In genomic region chr19:13240312-13241022, GRCh38 we compare ENCODE assay signal across 23 cellular contexts.
DNase-seq lines count a peak whose midpoint lies in the region; ATAC-seq, FAIRE-seq and TF ChIP-seq lines count a peak whose summit lies in the region.
"Had no signal": no experiment of that assay in that cellular context is flagged by ENCODE, and none has a peak within 500 bp of the region (broad histone marks: within the 10 kb centered on the region; RNA-seq: fewer than 3 reads in every experiment).

No MANE protein-coding gene starts in this region.

- peak overlapping the region; percentile 84 for H2BK5ac ChIP-seq in H1 (ENCODE audit: low read depth, low read length)

- no peak overlapping the region for H3K27ac ChIP-seq in H1 (ENCODE audit: low read depth, low read length)
- H3K27ac ChIP-seq: body of pancreas, neutrophil, tibial nerve had no signal

- no peaks in the 10 kb centered on the region for H3K79me1 ChIP-seq in H1 (ENCODE audit: low read depth, low read length)

- DNase-seq in activated naive CD4-positive, alpha-beta T cell treated with anti-CD3 and anti-CD28 coated beads for 36 hours = no peak
- DNase-seq in activated naive CD4-positive, alpha-beta T cell (lab: John Stamatoyannopoulos, UW) = no peak
- no peak for DNase-seq in T-helper 17 cell
- no peak for DNase-seq in H1 (ENCODE audit: low read depth in 1 of 2, low spot score in 2 of 2)
- no peak for DNase-seq in urothelium cell line (ENCODE audit: low spot score)
- DNase-seq in SKM-1 treated with dmso at 0.1 percent for 144 hours (lab: John Stamatoyannopoulos, UW; ENCODE audit: unreplicated experiment) = no peak
- DNase-seq in NK-92 (lab: John Stamatoyannopoulos, UW; ENCODE audit: unreplicated experiment) = no peak
- DNase-seq: activated gamma-delta T cell treated with Interleukin-2 at 50 U/mL for 16 hours; body of pancreas; foreskin fibroblast; hippocampal formation; mesendoderm; NCI-H2029; NCI-H446; stimulated activated CD4-positive, alpha-beta T cell treated with anti-CD3 and anti-CD28 coated beads, Interleukin-12 subunit alpha, Interleukin-12 subunit beta, amount 100 ng/mL, for 4 hours had no signal

- no peak for TF ChIP-seq CTCF in H1 (IDR thresholded peaks at IDR 0.05; ENCODE audit: control extremely low read depth in 1 of 3, insufficient read depth in 1 of 3, low read depth in 1 of 3, low read length in 3 of 3)

- no peak for FAIRE-seq in H1 (lab: Jason Lieb, UNC)
- peak; percentile 85 for FAIRE-seq in urothelium cell line (lab: Jason Lieb, UNC)
- FAIRE-seq: K562, keratinocyte had no signal

- peaks cover 19% of the 10 kb centered on the region for H3K4me1 Mint-ChIP-seq in activated naive CD4-positive, alpha-beta T cell treated with anti-CD3 and anti-CD28 coated beads for 36 hours (ENCODE audit: low read depth)
- H3K4me1 Mint-ChIP-seq in T-helper 17 cell = peaks cover 19% of the 10 kb centered on the region

- H3K27ac Mint-ChIP-seq in activated naive CD4-positive, alpha-beta T cell treated with anti-CD3 and anti-CD28 coated beads for 36 hours = peak overlapping the region; percentile 42
- H3K27ac Mint-ChIP-seq in T-helper 17 cell = peak overlapping the region; percentile 37
- H3K27ac Mint-ChIP-seq: CD4-positive, alpha-beta T cell; dendritic cell treated with granulocyte-macrophage colony-stimulating factor and Interleukin-4, amounts not matched to agents 40 ng/mL and 50 ng/mL, for 4 days had no signal

- H3K27me3 ChIP-seq in H1 (replicated peaks in 1 of 4; ENCODE audit: control insufficient read depth in 3 of 4, extremely low read depth in 1 of 4, insufficient read depth in 3 of 4, low read length in 3 of 4) = no peaks in the 10 kb centered on the region
- H3K27me3 ChIP-seq: body of pancreas, neutrophil, tibial nerve had no signal

- no peak for ATAC-seq in T-helper 17 cell
- ATAC-seq in HG03108 (IDR thresholded peaks at IDR 0.05; ENCODE audit: unreplicated experiment) = no peak
- ATAC-seq: body of pancreas, K562 had no signal

- no peaks in the 10 kb centered on the region for H3K79me2 ChIP-seq in H1 (ENCODE audit: control insufficient read depth in 1 of 2, insufficient read depth in 2 of 2, low read length in 2 of 2)

- peaks cover 5% of the 10 kb centered on the region for H3K9me3 Mint-ChIP-seq in activated naive CD4-positive, alpha-beta T cell treated with anti-CD3 and anti-CD28 coated beads for 36 hours
- H3K9me3 Mint-ChIP-seq: CD4-positive, alpha-beta T cell had no signal

- H3K36me3 ChIP-seq in H1 (ENCODE audit: control insufficient read depth in 2 of 4, insufficient read depth in 4 of 4, low read length in 3 of 4) = no peaks in the 10 kb centered on the region; a peak in 1 of 8 replicates
- H3K36me3 ChIP-seq: HAP-1, neutrophil, tibial nerve had no signal

- H2BK12ac ChIP-seq in H1 (ENCODE audit: low read depth, low read length) = peak overlapping the region; percentile 97; the same call in 1 of the 2 replicates

- H3K23ac ChIP-seq in H1 (ENCODE audit: insufficient read length) = no peak overlapping the region

- CTCF ChIA-PET in activated naive CD4-positive, alpha-beta T cell treated with anti-CD3 and anti-CD28 coated beads for 36 hours (lab: Charles Lee) = no interaction called here
- CTCF ChIA-PET in H1 (lab: Charles Lee; ENCODE audit: partially characterized antibody) = interaction anchor here (0.8 to 0.9 kb wide), 2 partner anchors 9 to 15 kb away, joined by 3 read pairs; no protein-coding TSS in a partner anchor

- H3K36me3 Mint-ChIP-seq in activated naive CD4-positive, alpha-beta T cell treated with anti-CD3 and anti-CD28 coated beads for 36 hours (ENCODE audit: low read depth) = no peaks in the 10 kb centered on the region
- peaks cover 3% of the 10 kb centered on the region for H3K36me3 Mint-ChIP-seq in T-helper 17 cell (ENCODE audit: low read depth)

- H3K4me2 ChIP-seq in H1 (ENCODE audit: insufficient read depth in 1 of 2, low read depth in 2 of 2, low read length in 2 of 2) = no peak overlapping the region

- TF ChIP-seq POLR2A in H1 (IDR thresholded peaks at IDR 0.05; ENCODE audit: control extremely low read depth in 1 of 2, low read depth in 2 of 2, low read length in 2 of 2) = no peak

- peaks cover 0 to 5% of the 10 kb centered on the region in 2 experiments for H4K20me1 ChIP-seq in H1 (replicated peaks in 1 of 2; ENCODE audit: control insufficient read depth in 1 of 2, insufficient read depth in 2 of 2, low read length in 2 of 2)

- peaks cover 0 to 7% (median 3%) of the 10 kb centered on the region in 4 experiments; a peak in 4 of 7 replicates for H3K4me1 ChIP-seq in H1 (replicated peaks in 1 of 4; ENCODE audit: control insufficient read depth in 3 of 4, insufficient read depth in 4 of 4, low read length in 3 of 4)
- H3K4me1 ChIP-seq: body of pancreas, HAP-1, tibial nerve had no signal

- no peak for TF ChIP-seq EP300 in H1 (IDR thresholded peaks at IDR 0.05; ENCODE audit: borderline replicate concordance in 1 of 2, low read depth in 2 of 2, low read length in 2 of 2)

- H2AK5ac ChIP-seq in H1 (ENCODE audit: low read depth, low read length) = peak overlapping the region; percentile 95

- no peak overlapping the region for H3K18ac ChIP-seq in H1 (ENCODE audit: extremely low read depth, low read length)

- no peak overlapping the region for H4K8ac ChIP-seq in H1 (ENCODE audit: extremely low read depth, insufficient read depth, low read length)

- H4K91ac ChIP-seq in H1 (replicated peaks; ENCODE audit: insufficient read length, low read length) = peak overlapping the region; percentile 83

- H2BK20ac ChIP-seq in H1 (ENCODE audit: low read length) = peak overlapping the region; percentile 77; the same call in 1 of the 2 replicates

- H3K9me3 ChIP-seq in T-helper 17 cell (ENCODE audit: control insufficient read depth, low read length, poor library complexity, severe bottlenecking) (no peaks in the 10 kb centered on the region), H1 (ENCODE audit: insufficient read depth in 2 of 2, low read depth in 1 of 2, low read length in 1 of 2) (peaks cover 4 to 5% of the 10 kb centered on the region in 2 experiments; a peak in 2 of 4 replicates)
- H3K9me3 ChIP-seq: body of pancreas, HAP-1, neutrophil had no signal

- no peak overlapping the region for H2AFZ ChIP-seq in H1 (ENCODE audit: low read length)

- no peak overlapping the region for H3K56ac ChIP-seq in H1 (replicated peaks; ENCODE audit: insufficient read length, low read depth, low read length)

- H3K4ac ChIP-seq in H1 (replicated peaks; ENCODE audit: insufficient read length, low read depth, low read length) = peak overlapping the region; percentile 81

- H3K4me3 ChIP-seq in H1 (ENCODE audit: extremely low read depth in 1 of 4, insufficient read depth in 2 of 4, low read depth in 3 of 4, low read length in 4 of 4) = no peak overlapping the region
- H3K4me3 ChIP-seq: body of pancreas, HAP-1, K562, tibial nerve had no signal

- peaks cover 3% of the 10 kb centered on the region; the same call in 1 of the 2 replicates for H3K23me2 ChIP-seq in H1 (ENCODE audit: low read depth, low read length)

- WGBS in H1 (ENCODE audit: extremely low coverage in 1 of 2, insufficient coverage in 1 of 2, insufficient read length in 1 of 2, insufficient replicate concordance in 2 of 2, low coverage in 1 of 2, low lambda C conversion rate in 2 of 2, missing lambda C conversion rate in 1 of 2), 2 experiments = 80% methylated on average over 9 of the region's 9 CpGs; no CpG with 5 or more reads in 1 of the 2 experiments

- peak overlapping the region; percentile 47 for H2BK120ac ChIP-seq in H1 (replicated peaks; ENCODE audit: low read depth, low read length)

- no peak overlapping the region; a peak in 2 of 7 replicates for H3K9ac ChIP-seq in H1 (replicated peaks in 1 of 4; ENCODE audit: extremely low read depth in 1 of 4, low read depth in 3 of 4, low read length in 3 of 4)

- POLR2A ChIA-PET in H1 (lab: Charles Lee; ENCODE audit: partially characterized antibody) = interaction anchor here (0.8 kb wide), 1 partner anchor 77 kb away, joined by 4 read pairs; no protein-coding TSS in a partner anchor

- H3K27me3 Mint-ChIP-seq in activated naive CD4-positive, alpha-beta T cell treated with anti-CD3 and anti-CD28 coated beads for 36 hours (ENCODE audit: low read depth) = no peaks in the 10 kb centered on the region
- H3K27me3 Mint-ChIP-seq in T-helper 17 cell = peaks cover 9% of the 10 kb centered on the region
- H3K27me3 Mint-ChIP-seq: CD4-positive, alpha-beta T cell had no signal

- no peak overlapping the region for H3K14ac ChIP-seq in H1 (ENCODE audit: insufficient read length)

- peak overlapping the region; percentile 92 for H2BK15ac ChIP-seq in H1 (ENCODE audit: low read length)

- H4K5ac ChIP-seq in H1 (ENCODE audit: insufficient read length, low read depth, low read length) = no peak overlapping the region

- no peak for TF ChIP-seq RAD21 in H1 (IDR thresholded peaks at IDR 0.05 in 1 of 2, conservative IDR thresholded peaks at IDR 0.05 in 1 of 2; ENCODE audit: low read depth in 2 of 2, low read length in 2 of 2)

- intact Hi-C loops in activated naive CD4-positive, alpha-beta T cell treated with anti-CD3 and anti-CD28 coated beads for 36 hours (cut with micrococcal nuclease) = no loop called here

- H3K4me3 Mint-ChIP-seq in activated naive CD4-positive, alpha-beta T cell treated with anti-CD3 and anti-CD28 coated beads for 36 hours = peak overlapping the region; percentile 4
- H3K4me3 Mint-ChIP-seq in T-helper 17 cell = peak overlapping the region; percentile 86
- H3K4me3 Mint-ChIP-seq: CD4-positive, alpha-beta T cell; dendritic cell treated with granulocyte-macrophage colony-stimulating factor and Interleukin-4, amounts not matched to agents 40 ng/mL and 50 ng/mL, for 4 days had no signal

TF ChIP-seq in H1, 55 proteins besides CTCF, POLR2A, EP300 and RAD21:
- TF ChIP-seq KDM1A (IDR thresholded peaks at IDR 0.05; ENCODE audit: borderline replicate concordance, low read length) (no peak), MAX (IDR thresholded peaks at IDR 0.05) (no peak), SAP30 (IDR thresholded peaks at IDR 0.05; ENCODE audit: insufficient read depth, insufficient replicate concordance, low read length) (no peak), YY1 (IDR thresholded peaks at IDR 0.05; ENCODE audit: low read depth, low read length) (no peak), TEAD4 (IDR thresholded peaks at IDR 0.05; ENCODE audit: low read depth, low read length) (no peak)
